ENCODE assay signal across 22 cellular contexts in genomic region chr6:138494312-138494711, GRCh38. TPM values are rescaled to one million over a fixed set of nuclear protein-coding genes. Genes with fewer than 3 reads are reported as not detected.
DNase-seq lines count a peak whose midpoint lies in the region; ATAC-seq, FAIRE-seq and TF ChIP-seq lines count a peak whose summit lies in the region.
"Had no signal": no experiment of that assay in that cellular context is flagged by ENCODE, and none has a peak within 500 bp of the region (broad histone marks: within the 10 kb centered on the region; RNA-seq: fewer than 3 reads in every experiment).

No MANE protein-coding gene starts in this region.

- no peaks in the 10 kb centered on the region for H3K27me3 ChIP-seq in endodermal cell (ENCODE audit: control insufficient read depth, insufficient read depth, low read length, poor library complexity, severe bottlenecking)
- H3K27me3 ChIP-seq: BLaER1, MG63, Peyer's patch had no signal

- DNase-seq in WTC11 (ENCODE audit: low spot score) = no peak
- no peak for DNase-seq in endodermal cell
- no peak for DNase-seq in kidney
- no peak for DNase-seq in mucosa of descending colon
- DNase-seq in stimulated activated naive CD8-positive, alpha-beta T cell treated with anti-CD3 and anti-CD28 coated beads, Interleukin-15, Interleukin-2, amounts not matched to agents 100 U/mL and 50 U/mL, for 24 hours = no peak
- DNase-seq: CD8-positive, alpha-beta T cell; GDM1; MG63; NCI-H1092 treated with DMSO at 0.1 percent for 48 hours; NCI-H1694; NCI-H2227 treated with DMSO at 0.1 percent for 48 hours; NCI-H524; Peyer's patch; Right ventricle myocardium superior had no signal

- H3K36me3 ChIP-seq in endodermal cell (ENCODE audit: control insufficient read depth, insufficient read depth, low read length) = peaks cover under 1% of the 10 kb centered on the region
- H3K36me3 ChIP-seq in kidney (ENCODE audit: control insufficient read depth in 1 of 2, insufficient read depth in 2 of 2, low read length in 2 of 2) = no peaks in the 10 kb centered on the region
- H3K36me3 ChIP-seq in mucosa of descending colon (ENCODE audit: low read depth) = no peaks in the 10 kb centered on the region
- H3K36me3 ChIP-seq: MG63 had no signal

- peak overlapping the region; percentile 95 for H3K27ac Mint-ChIP-seq in WTC11
- no peak overlapping the region for H3K27ac Mint-ChIP-seq in endodermal cell
- H3K27ac Mint-ChIP-seq: CD8-positive, alpha-beta T cell had no signal

- TF ChIP-seq CTCF in 22Rv1 (IDR thresholded peaks at IDR 0.05) (no peak), WTC11 (IDR thresholded peaks at IDR 0.05) (no peak), endodermal cell (conservative IDR thresholded peaks at IDR 0.05) (no peak), kidney (IDR thresholded peaks at IDR 0.05; ENCODE audit: borderline replicate concordance, extremely low read depth, insufficient read depth) (no peak), mucosa of descending colon (IDR thresholded peaks at IDR 0.05) (no peak)

- no peak for ATAC-seq in WTC11
- no peak for ATAC-seq in mucosa of descending colon
- no peak for ATAC-seq in GM21528 (IDR thresholded peaks at IDR 0.05; ENCODE audit: low FRiP score, unreplicated experiment)
- ATAC-seq in stimulated activated naive CD8-positive, alpha-beta T cell treated with anti-CD3 and anti-CD28 coated beads, Interleukin-15, Interleukin-2, amounts not matched to agents 100 U/mL and 50 U/mL, for 24 hours = no peak
- no peak for ATAC-seq in HG03378 (IDR thresholded peaks at IDR 0.05; ENCODE audit: unreplicated experiment)
- ATAC-seq: CD8-positive, alpha-beta T cell; GM12878 had no signal

- peaks cover 67% of the 10 kb centered on the region for H3K4me1 Mint-ChIP-seq in WTC11
- H3K4me1 Mint-ChIP-seq in endodermal cell = peaks cover 38% of the 10 kb centered on the region

- H3K9ac ChIP-seq in endodermal cell (ENCODE audit: extremely low read depth, low read length, poor library complexity, severe bottlenecking) (no peak overlapping the region), kidney (ENCODE audit: low read length in 2 of 2) (no peak overlapping the region)
- H3K9ac ChIP-seq: BLaER1, KMS-11 had no signal

- H3K4me3 Mint-ChIP-seq in WTC11 (no peak overlapping the region), endodermal cell (no peak overlapping the region)
- H3K4me3 Mint-ChIP-seq: CD8-positive, alpha-beta T cell had no signal

- H3K4me1 ChIP-seq in endodermal cell (ENCODE audit: control insufficient read depth, insufficient read depth, low read length) = no peaks in the 10 kb centered on the region
- peaks cover 7 to 29% of the 10 kb centered on the region in 2 donors for H3K4me1 ChIP-seq in kidney (ENCODE audit: control insufficient read depth in 1 of 2, insufficient read depth in 1 of 2, low read depth in 1 of 2, low read length in 2 of 2)
- peaks cover 29% of the 10 kb centered on the region for H3K4me1 ChIP-seq in mucosa of descending colon (ENCODE audit: low read depth)

- H3K4me3 ChIP-seq in endodermal cell (ENCODE audit: low read length) (no peak overlapping the region), kidney (ENCODE audit: low read length in 2 of 2) (peak overlapping the region in 1 of 2 donors; percentile 31), mucosa of descending colon (no peak overlapping the region)
- H3K4me3 ChIP-seq: BLaER1, GM12878, MG63 had no signal

- no peaks in the 10 kb centered on the region for H3K27me3 Mint-ChIP-seq in WTC11 (ENCODE audit: low read depth)
- no peaks in the 10 kb centered on the region for H3K27me3 Mint-ChIP-seq in endodermal cell (ENCODE audit: insufficient read depth)

- POLR2A ChIA-PET in WTC11 (lab: Charles Lee) = no interaction called here

- CTCF ChIA-PET in WTC11 (lab: Charles Lee) = interaction anchor here (0.8 to 1.1 kb wide), 5 partner anchors 15 to 199 kb away, joined by 3 to 7 read pairs (median 3); no protein-coding TSS in a partner anchor

- H3K9me3 Mint-ChIP-seq in WTC11 (no peaks in the 10 kb centered on the region), endodermal cell (no peaks in the 10 kb centered on the region)
- H3K9me3 Mint-ChIP-seq: CD8-positive, alpha-beta T cell had no signal

- H3K27ac ChIP-seq in 22Rv1 (peak overlapping the region; percentile 70), endodermal cell (ENCODE audit: low read depth, low read length) (peak overlapping the region; percentile 74), kidney (ENCODE audit: low read depth in 2 of 2, low read length in 2 of 2) (peak overlapping the region; percentile 38 to 39)
- H3K27ac ChIP-seq: BLaER1, KMS-11 had no signal

- H3K36me3 Mint-ChIP-seq in WTC11 (peaks cover 5% of the 10 kb centered on the region), endodermal cell (ENCODE audit: low read depth) (peaks cover 6% of the 10 kb centered on the region)
- H3K36me3 Mint-ChIP-seq: CD8-positive, alpha-beta T cell had no signal

- intact Hi-C loops in kidney (cut with DNase I) = no loop called here
- intact Hi-C loops in mucosa of descending colon (cut with DNase I, micrococcal nuclease) = no loop called here

- no peak for FAIRE-seq in kidney (lab: Jason Lieb, UNC)
- FAIRE-seq: A204.1, GM12878, H1 had no signal

- no peaks in the 10 kb centered on the region for H3K9me3 ChIP-seq in endodermal cell (ENCODE audit: control insufficient read depth, low read length)
- no peaks in the 10 kb centered on the region for H3K9me3 ChIP-seq in kidney (ENCODE audit: control insufficient read depth in 1 of 2, low read length in 2 of 2)
- H3K9me3 ChIP-seq in mucosa of descending colon = no peaks in the 10 kb centered on the region
- H3K9me3 ChIP-seq: MG63, Peyer's patch had no signal

TF ChIP-seq in WTC11, 78 proteins besides CTCF, POLR2A, EP300 and RAD21 (continues in another document):
- no peak for TF ChIP-seq OVOL2 (CRISPR knock-in tag; IDR thresholded peaks at IDR 0.05; ENCODE audit: borderline replicate concordance)
- TF ChIP-seq CDX4 (CRISPR knock-in tag; IDR thresholded peaks at IDR 0.05; ENCODE audit: borderline replicate concordance) = no peak
- TF ChIP-seq SMAD3 (CRISPR knock-in tag; IDR thresholded peaks at IDR 0.05; ENCODE audit: borderline replicate concordance) = no peak
- TF ChIP-seq ATF1 (CRISPR knock-in tag; IDR thresholded peaks at IDR 0.05) = no peak
- no peak for TF ChIP-seq ELF4 (CRISPR knock-in tag; IDR thresholded peaks at IDR 0.05; ENCODE audit: low read depth)
- TF ChIP-seq, protein P1, sequence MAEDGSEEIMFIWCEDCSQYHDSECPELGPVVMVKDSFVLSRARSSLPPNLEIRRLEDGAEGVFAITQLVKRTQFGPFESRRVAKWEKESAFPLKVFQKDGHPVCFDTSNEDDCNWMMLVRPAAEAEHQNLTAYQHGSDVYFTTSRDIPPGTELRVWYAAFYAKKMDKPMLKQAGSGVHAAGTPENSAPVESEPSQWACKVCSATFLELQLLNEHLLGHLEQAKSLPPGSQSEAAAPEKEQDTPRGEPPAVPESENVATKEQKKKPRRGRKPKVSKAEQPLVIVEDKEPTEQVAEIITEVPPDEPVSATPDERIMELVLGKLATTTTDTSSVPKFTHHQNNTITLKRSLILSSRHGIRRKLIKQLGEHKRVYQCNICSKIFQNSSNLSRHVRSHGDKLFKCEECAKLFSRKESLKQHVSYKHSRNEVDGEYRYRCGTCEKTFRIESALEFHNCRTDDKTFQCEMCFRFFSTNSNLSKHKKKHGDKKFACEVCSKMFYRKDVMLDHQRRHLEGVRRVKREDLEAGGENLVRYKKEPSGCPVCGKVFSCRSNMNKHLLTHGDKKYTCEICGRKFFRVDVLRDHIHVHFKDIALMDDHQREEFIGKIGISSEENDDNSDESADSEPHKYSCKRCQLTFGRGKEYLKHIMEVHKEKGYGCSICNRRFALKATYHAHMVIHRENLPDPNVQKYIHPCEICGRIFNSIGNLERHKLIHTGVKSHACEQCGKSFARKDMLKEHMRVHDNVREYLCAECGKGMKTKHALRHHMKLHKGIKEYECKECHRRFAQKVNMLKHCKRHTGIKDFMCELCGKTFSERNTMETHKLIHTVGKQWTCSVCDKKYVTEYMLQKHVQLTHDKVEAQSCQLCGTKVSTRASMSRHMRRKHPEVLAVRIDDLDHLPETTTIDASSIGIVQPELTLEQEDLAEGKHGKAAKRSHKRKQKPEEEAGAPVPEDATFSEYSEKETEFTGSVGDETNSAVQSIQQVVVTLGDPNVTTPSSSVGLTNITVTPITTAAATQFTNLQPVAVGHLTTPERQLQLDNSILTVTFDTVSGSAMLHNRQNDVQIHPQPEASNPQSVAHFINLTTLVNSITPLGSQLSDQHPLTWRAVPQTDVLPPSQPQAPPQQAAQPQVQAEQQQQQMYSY (CRISPR knock-in tag; IDR thresholded peaks at IDR 0.05) = no peak
- TF ChIP-seq IRF2 (CRISPR knock-in tag; IDR thresholded peaks at IDR 0.05; ENCODE audit: borderline replicate concordance, low read depth) = no peak
- no peak for TF ChIP-seq TCF7 (CRISPR knock-in tag; IDR thresholded peaks at IDR 0.05; ENCODE audit: low read depth)
- no peak for TF ChIP-seq JAZF1 (CRISPR knock-in tag; IDR thresholded peaks at IDR 0.05)

RNA-seq across cellular contexts. Expression of gene NHSL1, which starts 5.0 kb away (rescaled TPM):
- total RNA-seq in WTC11 (2021) (22.9 to 31.1 TPM (median 23.1 TPM) in 3 replicates), endodermal cell (10 to 100 TPM; 16.3 to 17.5 TPM), kidney (31.4 TPM), mucosa of descending colon (100 to 1,000 TPM in 2 of 3 donors, 10 to 100 TPM in 1; 53.1 to 155 (median 107) TPM)
- polyA plus RNA-seq in endodermal cell (2013, experiment 1 of 2) = 37.8 TPM
- 25.3 TPM for polyA plus RNA-seq in endodermal cell (2013, experiment 2 of 2)
- polyA plus RNA-seq in kidney (ENCODE audit: insufficient read depth, low read depth, low replicate concordance) = 4.4 TPM
- total RNA-seq: CD8-positive, alpha-beta T cell had no signal
